ENCODE assay signal across 17 cellular contexts in the genomic region with DNA sequence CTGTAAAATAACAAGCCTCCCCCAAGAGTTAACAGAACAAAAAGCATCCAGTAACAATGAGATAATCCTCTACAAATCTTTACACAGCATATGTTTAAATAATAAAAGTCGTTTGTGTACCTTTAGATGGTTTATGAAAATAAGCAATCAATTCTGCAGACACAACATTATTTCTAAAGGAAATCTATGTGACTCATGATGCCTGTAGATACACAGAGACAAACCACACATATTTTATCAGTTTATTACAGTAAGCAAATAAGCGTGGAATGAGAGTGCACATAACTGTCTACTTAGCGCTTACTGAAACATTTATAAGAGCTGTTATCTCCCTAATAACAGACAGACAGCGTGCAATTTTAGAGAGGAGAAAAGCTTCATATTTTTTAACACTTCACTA.
A peak's percentile ranks its signal among the peaks of the same experiment; 100 is the strongest.
DNase-seq lines count a peak whose midpoint lies in the region; ATAC-seq and TF ChIP-seq lines count a peak whose summit lies in the region.
"Had no signal": no experiment of that assay in that cellular context is flagged by ENCODE, and none has a peak within 500 bp of the region (broad histone marks: within the 10 kb centered on the region; RNA-seq: fewer than 3 reads in every experiment).

No MANE protein-coding gene starts in this region.

- H3K27ac ChIP-seq in smooth muscle cell (ENCODE audit: low read depth) (no peak overlapping the region), psoas muscle (no peak overlapping the region)
- H3K27ac ChIP-seq: heart left ventricle, pancreas, SJCRH30, stomach had no signal

- no peaks in the 10 kb centered on the region for H3K79me2 ChIP-seq in smooth muscle cell (ENCODE audit: low read depth)

- H3K9me3 ChIP-seq in smooth muscle cell (replicated peaks; ENCODE audit: low read depth) (no peaks in the 10 kb centered on the region), psoas muscle (no peaks in the 10 kb centered on the region)
- H3K9me3 ChIP-seq: pancreas, SJCRH30, stomach had no signal

- 19% methylated on average over 4 of the region's 4 CpGs for WGBS in smooth muscle cell (ENCODE audit: low lambda C conversion rate)
- WGBS in psoas muscle, 3 donors = 78 to 89% (median 89%) methylated on average over 4 of the region's 4 CpGs

- peak; percentile 35 for DNase-seq in H4 (ENCODE audit: low spot score)
- peak; percentile 85 for DNase-seq in NCI-H526 treated with DMSO at 0.1 percent for 48 hours (lab: John Stamatoyannopoulos, UW)
- peak; percentile 15 to 20 for DNase-seq in cardiac fibroblast (ENCODE audit: low read depth in 2 of 2)
- no peak for DNase-seq in smooth muscle cell (lab: John Stamatoyannopoulos, UW; ENCODE audit: unreplicated experiment)
- DNase-seq in psoas muscle = no peak
- no peak for DNase-seq in GM19240 (ENCODE audit: insufficient read length, low spot score)
- DNase-seq: activated CD4-positive, alpha-beta T cell treated with anti-CD3 and anti-CD28 coated beads, Interleukin-2, amount 50 U/mL, for 48 hours; activated T-cell treated with anti-CD3 and anti-CD28 coated beads, Interleukin-2, amount 50 U/mL, for 72 hours; CD8-positive, alpha-beta T cell; GDM1; heart left ventricle; left colon; pancreas; SJCRH30; stimulated activated CD4-positive, alpha-beta T cell treated with anti-CD3 and anti-CD28 coated beads, Interleukin-12 subunit alpha, Interleukin-12 subunit beta, amount 100 ng/mL, for 4 hours; stomach had no signal

- H3K36me3 ChIP-seq in smooth muscle cell (ENCODE audit: low read depth) (no peaks in the 10 kb centered on the region), psoas muscle (ENCODE audit: insufficient read depth in 1 of 2, low read depth in 1 of 2) (no peaks in the 10 kb centered on the region)
- H3K36me3 ChIP-seq: heart left ventricle, pancreas, SJCRH30, stomach had no signal

- peaks cover 3% of the 10 kb centered on the region for H3K4me1 ChIP-seq in smooth muscle cell (ENCODE audit: low read depth)
- no peaks in the 10 kb centered on the region for H3K4me1 ChIP-seq in psoas muscle
- H3K4me1 ChIP-seq: heart left ventricle, pancreas, stomach had no signal

- intact Hi-C loops in psoas muscle (cut with DNase I) = no loop called here

- no peak overlapping the region for H3K9ac ChIP-seq in smooth muscle cell (ENCODE audit: low read depth)

- H4K20me1 ChIP-seq in smooth muscle cell (ENCODE audit: low read depth) = no peaks in the 10 kb centered on the region

- TF ChIP-seq CTCF in cardiac fibroblast (IDR thresholded peaks at IDR 0.05; ENCODE audit: low read depth, low read length) (no peak), smooth muscle cell (IDR thresholded peaks at IDR 0.05; ENCODE audit: borderline replicate concordance, insufficient read depth, poor library complexity, severe bottlenecking) (no peak), psoas muscle (IDR thresholded peaks at IDR 0.05) (no peak)

- no peak overlapping the region for H3K4me3 ChIP-seq in cardiac fibroblast (replicated peaks in 1 of 2; ENCODE audit: low read depth in 2 of 2, low read length in 2 of 2)
- H3K4me3 ChIP-seq in smooth muscle cell = no peak overlapping the region
- no peak overlapping the region for H3K4me3 ChIP-seq in psoas muscle
- H3K4me3 ChIP-seq: heart left ventricle, pancreas, SJCRH30, stomach had no signal

- no peak overlapping the region for H2AFZ ChIP-seq in smooth muscle cell (ENCODE audit: low read depth)

- peak overlapping the region; percentile 66 for H3K4me2 ChIP-seq in smooth muscle cell

- ATAC-seq in GM21360 (IDR thresholded peaks at IDR 0.05; ENCODE audit: unreplicated experiment) = no peak
- ATAC-seq in psoas muscle = no peak
- ATAC-seq: activated T-cell treated with anti-CD3 and anti-CD28 coated beads, Interleukin-2, amount 50 U/mL, for 72 hours; CD8-positive, alpha-beta T cell; heart left ventricle; left colon; pancreas had no signal

- H3K27me3 ChIP-seq in smooth muscle cell (ENCODE audit: low read depth) = no peaks in the 10 kb centered on the region
- H3K27me3 ChIP-seq in psoas muscle (ENCODE audit: insufficient read depth in 3 of 3, low read length in 2 of 3) = no peaks in the 10 kb centered on the region
- H3K27me3 ChIP-seq: heart left ventricle, pancreas, SJCRH30, stomach had no signal

- no peaks in the 10 kb centered on the region for H3F3A ChIP-seq in smooth muscle cell (ENCODE audit: low read depth)

Comparison
In these comparisons a context has a peak if more than half of its experiments do, and no peak if none do; other contexts are left out.
1. DNase-seq: peak in H4 (single experiment), NCI-H526 treated with DMSO at 0.1 percent for 48 hours (single experiment) and cardiac fibroblast (2 of 2); none in smooth muscle cell (single experiment), psoas muscle (0 of 2) and GM19240 (single experiment).